Comparison of ENCODE assay signal across 9 cellular contexts in genomic region chr4:158775091-158775651, GRCh38. TPM values are rescaled to one million over a fixed set of nuclear protein-coding genes. Genes with fewer than 3 reads are reported as not detected.
A peak's percentile ranks its signal among the peaks of the same experiment; 100 is the strongest.
DNase-seq lines count a peak whose midpoint lies in the region; ATAC-seq and TF ChIP-seq lines count a peak whose summit lies in the region.
"Had no signal": no experiment of that assay in that cellular context is flagged by ENCODE, and none has a peak within 500 bp of the region (broad histone marks: within the 10 kb centered on the region; RNA-seq: fewer than 3 reads in every experiment).

No MANE protein-coding gene starts in this region.

- POLR2A ChIA-PET in MCF 10A (lab: Yijun Ruan, JAX), result interaction anchor here (0.5 to 1.2 kb wide), 8 partner anchors 9 to 1771 kb away, joined by 3 to 8 read pairs (median 4); no protein-coding TSS in a partner anchor

- ATAC-seq in HG02970 (IDR thresholded peaks at IDR 0.05; ENCODE audit: low FRiP score, unreplicated experiment), result no peak
- ATAC-seq in HG03442 (IDR thresholded peaks at IDR 0.05; ENCODE audit: unreplicated experiment), result no peak
- ATAC-seq: activated CD8-positive, alpha-beta T cell treated with anti-CD3 and anti-CD28 coated beads, Interleukin-2, amount 10 ng/mL, durations not matched to agents 7 days and 5 days had no signal

- no peak for TF ChIP-seq POLR2A in breast epithelium (IDR thresholded peaks at IDR 0.05)

- CTCF ChIA-PET in MCF 10A (lab: Yijun Ruan, JAX), result interaction anchor here (0.7 kb wide), 1 partner anchor 30 kb away, joined by 3 read pairs; no protein-coding TSS in a partner anchor

- no peak overlapping the region for H3K4me3 ChIP-seq in breast epithelium
- no peak overlapping the region for H3K4me3 ChIP-seq in mucosa of stomach (ENCODE audit: low read length)

- BruUV-seq in MCF 10A (replicated peaks; lab: Mats Ljungman, UMichigan), result no TSS peak

- H3K27ac Mint-ChIP-seq in MCF 10A (ENCODE audit: low read depth, unreplicated experiment), result no peak overlapping the region
- H3K27ac Mint-ChIP-seq: activated CD8-positive, alpha-beta T cell treated with anti-CD3 and anti-CD28 coated beads, Interleukin-2, amount 10 ng/mL, durations not matched to agents 7 days and 5 days had no signal

- peak overlapping the region in 1 of 2 donors; percentile 22 for H3K27ac ChIP-seq in breast epithelium

- H3K4me1 ChIP-seq in breast epithelium, result no peaks in the 10 kb centered on the region
- H3K4me1 ChIP-seq in mucosa of stomach (ENCODE audit: control insufficient read depth, insufficient read depth, low read length), result peaks cover 38% of the 10 kb centered on the region

- no peaks in the 10 kb centered on the region for H3K36me3 ChIP-seq in breast epithelium
- H3K36me3 ChIP-seq in mucosa of stomach (ENCODE audit: control insufficient read depth, insufficient read depth, low read length), result no peaks in the 10 kb centered on the region

- no peaks in the 10 kb centered on the region for H3K27me3 Mint-ChIP-seq in MCF 10A (ENCODE audit: insufficient read depth, unreplicated experiment)

- H3K36me3 Mint-ChIP-seq in MCF 10A (ENCODE audit: insufficient read depth, unreplicated experiment), result no peaks in the 10 kb centered on the region

- peak overlapping the region; percentile 2 for H3K9ac ChIP-seq in mucosa of stomach (ENCODE audit: low read length)

- intact Hi-C loops in MCF 10A (cut with micrococcal nuclease) (no loop called here), breast epithelium (cut with DNase I; ENCODE audit: low total_unique reads) (loop anchor here (5.0 kb wide), 1 partner anchor 222 kb away; no protein-coding TSS in a partner anchor)

- no peak for TF ChIP-seq CTCF in MCF 10A (IDR thresholded peaks at IDR 0.05; ENCODE audit: unreplicated experiment)
- TF ChIP-seq CTCF in breast epithelium (IDR thresholded peaks at IDR 0.05), result no peak

- no peaks in the 10 kb centered on the region for H3K9me3 Mint-ChIP-seq in MCF 10A (ENCODE audit: unreplicated experiment)

- peaks cover 13% of the 10 kb centered on the region for H3K4me1 Mint-ChIP-seq in MCF 10A (ENCODE audit: insufficient read depth, unreplicated experiment)

- peak; percentile 50 for DNase-seq in MCF 10A (ENCODE audit: unreplicated experiment)
- DNase-seq in breast epithelium (ENCODE audit: low spot score in 2 of 2), result no peak
- peak; percentile 36 for DNase-seq in fibroblast of gingiva (ENCODE audit: low read depth)
- no peak for DNase-seq in UCSD-AML1 (lab: John Stamatoyannopoulos, UW; ENCODE audit: unreplicated experiment)
- DNase-seq in DMS153 treated with DMSO at 0.1 percent for 48 hours (lab: John Stamatoyannopoulos, UW; ENCODE audit: unreplicated experiment), result no peak
- DNase-seq: activated CD8-positive, alpha-beta T cell treated with anti-CD3 and anti-CD28 coated beads, Interleukin-2, amount 10 ng/mL, durations not matched to agents 7 days and 5 days had no signal

- no peak overlapping the region for H3K4me3 Mint-ChIP-seq in MCF 10A (ENCODE audit: unreplicated experiment)
- H3K4me3 Mint-ChIP-seq: activated CD8-positive, alpha-beta T cell treated with anti-CD3 and anti-CD28 coated beads, Interleukin-2, amount 10 ng/mL, durations not matched to agents 7 days and 5 days had no signal

- no peaks in the 10 kb centered on the region for H3K27me3 ChIP-seq in breast epithelium
- H3K27me3 ChIP-seq in mucosa of stomach (ENCODE audit: control insufficient read depth, insufficient read depth, low read length), result no peaks in the 10 kb centered on the region

- H3K9me3 ChIP-seq in breast epithelium (no peaks in the 10 kb centered on the region), mucosa of stomach (ENCODE audit: control insufficient read depth, low read length) (no peaks in the 10 kb centered on the region)

RNA-seq across cellular contexts. Expression of gene FNIP2, which starts 6.3 kb away (rescaled TPM):
- total RNA-seq in MCF 10A (2022), result 6.4 and 9.3 TPM in 2 replicates
- 10 to 100 TPM; 40.3 to 70.4 (median 55.2) TPM for total RNA-seq in breast epithelium

RNA-seq across cellular contexts. Expression of gene PPID, which starts 52.0 kb away (rescaled TPM):
- total RNA-seq in MCF 10A (2022), result 29.2 and 36.6 TPM in 2 replicates
- 10 to 100 TPM; 17.6 to 29.9 (median 20.0) TPM for total RNA-seq in breast epithelium

Comparison
In these comparisons a context has a peak if more than half of its experiments do, and no peak if none do; other contexts are left out.
1. DNase-seq: peak in MCF 10A (single experiment) and fibroblast of gingiva (single experiment); none in breast epithelium (0 of 2), UCSD-AML1 (single experiment) and DMS153 treated with DMSO at 0.1 percent for 48 hours (single experiment).